35 cellular contexts compared by ENCODE assay signal in the genomic region with DNA sequence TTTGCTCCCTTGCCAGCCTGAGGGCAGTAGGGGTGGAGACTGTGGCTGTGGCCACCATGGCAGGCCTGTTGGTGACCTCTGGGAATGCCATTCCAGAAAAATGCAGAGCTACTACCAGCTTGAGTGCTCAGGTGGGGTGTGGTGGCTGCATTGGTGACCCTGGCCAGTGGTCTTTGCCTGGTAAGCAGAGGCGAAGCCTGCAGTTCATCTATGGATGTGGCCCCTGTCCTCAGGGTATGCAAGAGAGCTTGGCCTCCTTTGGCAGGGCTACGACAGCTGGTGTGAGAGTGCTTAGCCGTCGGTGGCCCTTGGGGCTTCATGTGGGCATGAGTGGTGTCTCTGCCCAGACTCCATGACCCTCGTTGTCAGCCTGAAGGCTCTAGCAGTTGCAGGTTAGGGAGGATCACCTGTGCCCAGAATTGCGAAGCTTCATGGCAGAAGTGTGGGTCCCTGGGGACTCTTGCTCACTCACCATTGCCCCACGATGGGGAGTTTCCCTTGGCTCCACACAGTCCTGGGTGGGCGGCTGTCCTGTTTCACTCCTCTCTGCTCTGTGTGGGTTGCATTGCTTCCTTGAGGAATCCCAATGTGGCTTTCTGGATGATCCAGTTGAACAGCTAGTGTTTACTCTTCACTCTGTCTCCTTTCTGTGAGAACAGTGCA.
"Had no signal": no experiment of that assay in that cellular context is flagged by ENCODE, and none has a peak within 500 bp of the region (broad histone marks: within the 10 kb centered on the region; RNA-seq: fewer than 3 reads in every experiment).

No MANE protein-coding gene starts in this region.

- H3K27ac Mint-ChIP-seq: activated CD4-positive, alpha-beta memory T cell treated with anti-CD3 and anti-CD28 coated beads, Interleukin-2, amount 10 ng/mL, durations not matched to agents 7 days and 5 days; activated CD8-positive, alpha-beta memory T cell treated with anti-CD3 and anti-CD28 coated beads, Interleukin-2, amount 10 ng/mL, durations not matched to agents 7 days and 5 days; activated naive CD4-positive, alpha-beta T cell treated with anti-CD3 and anti-CD28 coated beads, Interleukin-2, amount 50 U/mL, for 24 hours; activated naive CD8-positive, alpha-beta T cell treated with anti-CD3 and anti-CD28 coated beads, Interleukin-2, amount 10 ng/mL, durations not matched to agents 7 days and 5 days; activated T-helper 2 cell treated with anti-CD3 and anti-CD28 coated beads, Interferon-gamma antibody, Interleukin-2, Interleukin-4, amounts not matched to agents 10 μg/mL and 5 μg/mL and 100 μg/mL, durations not matched to agents 14 hours and 24 hours and 36 hours; T-cell; T-helper 17 cell had no signal

- ATAC-seq: activated CD8-positive, alpha-beta memory T cell treated with anti-CD3 and anti-CD28 coated beads, Interleukin-2, amount 10 ng/mL, durations not matched to agents 7 days and 5 days; body of pancreas; PC-3; Right ventricle myocardium inferior; SK-N-SH treated with all-trans-retinoic acid at 6 μM for 48 hours; T-cell; T-helper 17 cell had no signal

- H3K36me3 ChIP-seq: breast epithelium, Peyer's patch, WERI-Rb-1 had no signal

- H3K4me3 Mint-ChIP-seq: activated CD4-positive, alpha-beta memory T cell treated with anti-CD3 and anti-CD28 coated beads, Interleukin-2, amount 10 ng/mL, durations not matched to agents 7 days and 5 days; activated CD8-positive, alpha-beta memory T cell treated with anti-CD3 and anti-CD28 coated beads, Interleukin-2, amount 10 ng/mL, durations not matched to agents 7 days and 5 days; activated naive CD4-positive, alpha-beta T cell treated with anti-CD3 and anti-CD28 coated beads, Interleukin-2, amount 50 U/mL, for 24 hours; activated naive CD8-positive, alpha-beta T cell treated with anti-CD3 and anti-CD28 coated beads, Interleukin-2, amount 10 ng/mL, durations not matched to agents 7 days and 5 days; T-cell; T-helper 17 cell had no signal

- H3K27me3 ChIP-seq: body of pancreas, breast epithelium, Peyer's patch had no signal

- H3K9ac ChIP-seq: KMS-11 had no signal

- H3K9me3 ChIP-seq: Peyer's patch had no signal

- FAIRE-seq: astrocyte had no signal

- H3K4me1 ChIP-seq: body of pancreas, breast epithelium, Peyer's patch had no signal

- H3K27me3 Mint-ChIP-seq: activated CD4-positive, alpha-beta memory T cell treated with anti-CD3 and anti-CD28 coated beads, Interleukin-2, amount 10 ng/mL, durations not matched to agents 7 days and 5 days; activated CD8-positive, alpha-beta memory T cell treated with anti-CD3 and anti-CD28 coated beads, Interleukin-2, amount 10 ng/mL, durations not matched to agents 7 days and 5 days; activated naive CD4-positive, alpha-beta T cell treated with anti-CD3 and anti-CD28 coated beads, Interleukin-2, amount 50 U/mL, for 24 hours; activated naive CD8-positive, alpha-beta T cell treated with anti-CD3 and anti-CD28 coated beads, Interleukin-2, amount 10 ng/mL, durations not matched to agents 7 days and 5 days; T-cell; T-helper 17 cell had no signal

- H3K4me1 Mint-ChIP-seq: activated CD4-positive, alpha-beta memory T cell treated with anti-CD3 and anti-CD28 coated beads, Interleukin-2, amount 10 ng/mL, durations not matched to agents 7 days and 5 days; activated CD8-positive, alpha-beta memory T cell treated with anti-CD3 and anti-CD28 coated beads, Interleukin-2, amount 10 ng/mL, durations not matched to agents 7 days and 5 days; activated naive CD4-positive, alpha-beta T cell treated with anti-CD3 and anti-CD28 coated beads, Interleukin-2, amount 50 U/mL, for 24 hours; activated naive CD8-positive, alpha-beta T cell treated with anti-CD3 and anti-CD28 coated beads, Interleukin-2, amount 10 ng/mL, durations not matched to agents 7 days and 5 days; T-cell; T-helper 17 cell had no signal

- H3K4me2 ChIP-seq: KMS-11 had no signal

- DNase-seq: activated CD4-positive, alpha-beta memory T cell treated with anti-CD3 and anti-CD28 coated beads, Interleukin-2, amount 10 ng/mL, durations not matched to agents 7 days and 5 days; activated CD4-positive, alpha-beta T cell treated with anti-CD3 and anti-CD28 coated beads for 1 hour; activated CD4-positive, alpha-beta T cell treated with anti-CD3 and anti-CD28 coated beads for 48 hours; activated CD4-positive, CD25-positive, alpha-beta regulatory T cell; activated CD8-positive, alpha-beta memory T cell treated with anti-CD3 and anti-CD28 coated beads for 24 hours; activated CD8-positive, alpha-beta memory T cell treated with anti-CD3 and anti-CD28 coated beads, Interleukin-2, amount 10 ng/mL, durations not matched to agents 7 days and 5 days; activated gamma-delta T cell; activated naive CD4-positive, alpha-beta T cell treated with Interleukin-2 at 50 U/mL for 16 hours; activated naive CD8-positive, alpha-beta T cell treated with anti-CD3 and anti-CD28 coated beads, Interleukin-2, amount 10 ng/mL, durations not matched to agents 7 days and 5 days; activated T-cell treated with anti-CD3 and anti-CD28 coated beads, Interleukin-2, amount 50 U/mL, for 1 hour; amygdala; body of pancreas; MM.1S; MV-4-11; NCI-H1092; NCI-H1436 treated with DMSO at 0.1 percent for 48 hours; NCI-H1694 treated with DMSO at 0.1 percent for 48 hours; NCI-H2029; NCI-H345; NCI-H524 treated with DMSO at 0.1 percent for 48 hours; NK-92 treated with Interleukin-12 subunit alpha and Interleukin-12 subunit beta, amount 100 ng/mL, for 24 hours; PC-3; Peyer's patch; RPMI8226; SIG-M5; T-cell; T-helper 17 cell; WERI-Rb-1 had no signal

- H3K36me3 Mint-ChIP-seq: activated CD8-positive, alpha-beta memory T cell treated with anti-CD3 and anti-CD28 coated beads, Interleukin-2, amount 10 ng/mL, durations not matched to agents 7 days and 5 days; activated naive CD8-positive, alpha-beta T cell treated with anti-CD3 and anti-CD28 coated beads, Interleukin-2, amount 10 ng/mL, durations not matched to agents 7 days and 5 days; T-cell had no signal

- H3K27ac ChIP-seq: body of pancreas, breast epithelium, KMS-11, Peyer's patch, WERI-Rb-1 had no signal

- H3K4me3 ChIP-seq: body of pancreas, breast epithelium, Peyer's patch had no signal
